10 cellular contexts compared by ENCODE assay signal in the genomic region with DNA sequence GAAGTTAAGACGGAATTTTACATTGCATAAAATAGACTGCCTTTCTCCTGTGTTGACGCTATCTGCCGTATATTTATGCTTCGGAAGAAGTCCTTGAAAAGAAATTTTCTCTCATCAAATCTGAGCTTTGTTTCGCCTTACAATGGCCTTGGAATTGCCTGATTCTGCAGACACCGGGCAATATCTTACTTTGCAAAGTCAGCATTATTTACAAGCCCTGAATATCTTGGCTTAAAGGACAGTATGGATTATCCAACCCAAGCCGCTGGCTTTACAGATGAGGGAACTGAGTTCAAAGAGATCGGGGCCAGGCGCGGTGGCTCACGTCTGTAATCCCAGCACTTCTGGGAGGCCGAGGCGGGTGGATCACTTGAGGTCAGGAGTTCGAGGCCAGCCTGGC. TPM values are rescaled to one million over a fixed set of nuclear protein-coding genes. Genes with fewer than 3 reads are reported as not detected.
DNase-seq lines count a peak whose midpoint lies in the region; ATAC-seq and TF ChIP-seq lines count a peak whose summit lies in the region.
"Had no signal": no experiment of that assay in that cellular context is flagged by ENCODE, and none has a peak within 500 bp of the region (broad histone marks: within the 10 kb centered on the region; RNA-seq: fewer than 3 reads in every experiment).

No MANE protein-coding gene starts in this region.

- no peaks in the 10 kb centered on the region for H3K9me2 ChIP-seq in OCI-LY7 (ENCODE audit: insufficient read depth, low read length)

- H4K20me1 ChIP-seq in OCI-LY7 (ENCODE audit: insufficient read depth, low read length): peaks cover 12% of the 10 kb centered on the region; the same call in 1 of the 2 replicates

- POLR2A ChIA-PET in OCI-LY7 (lab: Charles Lee): interaction anchor here (0.6 to 2.2 kb wide), 5 partner anchors 8 to 66 kb away, joined by 3 to 11 read pairs (median 8); a partner anchor contains a TSS

- CTCF ChIA-PET in OCI-LY7 (lab: Charles Lee; ENCODE audit: unreplicated experiment): interaction anchor here (0.7 kb wide), 1 partner anchor 38 kb away, joined by 3 read pairs; no protein-coding TSS in a partner anchor

- no peak for TF ChIP-seq CTCF in OCI-LY7 (conservative IDR thresholded peaks at IDR 0.05; ENCODE audit: low read length)
- TF ChIP-seq CTCF in fibroblast of mammary gland (conservative IDR thresholded peaks at IDR 0.05; ENCODE audit: control insufficient read depth, insufficient read depth, low read depth, low read length): no peak
- TF ChIP-seq CTCF in retinal pigment epithelial cell (conservative IDR thresholded peaks at IDR 0.05; ENCODE audit: low read depth, low read length): no peak

- no peak overlapping the region for H3K27ac ChIP-seq in OCI-LY7 (ENCODE audit: low read depth, low read length, poor library complexity, severe bottlenecking)

- H3K9me3 ChIP-seq in OCI-LY7 (ENCODE audit: low read length): no peaks in the 10 kb centered on the region
- H3K9me3 ChIP-seq: thyroid gland had no signal

- peaks cover 17% of the 10 kb centered on the region for H3K4me1 ChIP-seq in OCI-LY7 (ENCODE audit: insufficient read depth, low read length, poor library complexity, severe bottlenecking)
- H3K4me1 ChIP-seq: thyroid gland had no signal

- DNase-seq in NCI-H82 (lab: John Stamatoyannopoulos, UW) (peak; percentile 52), NCI-H82 treated with DMSO at 0.1 percent for 48 hours (lab: John Stamatoyannopoulos, UW; ENCODE audit: unreplicated experiment) (no peak), OCI-LY7 (ENCODE audit: low spot score) (no peak), fibroblast of mammary gland (ENCODE audit: low read depth) (no peak), retinal pigment epithelial cell (ENCODE audit: low read depth) (peak; percentile 3), DMS53 (lab: John Stamatoyannopoulos, UW) (no peak), DMS153 (lab: John Stamatoyannopoulos, UW) (no peak)
- DNase-seq: NCI-H526 treated with DMSO at 0.1 percent for 48 hours had no signal

- no TSS peak for BruUV-seq in OCI-LY7 (replicated peaks; lab: Mats Ljungman, UMichigan)

- H3K4me2 ChIP-seq in OCI-LY7 (ENCODE audit: low read length): peak overlapping the region; percentile 81

- no peak for ATAC-seq in HG02981 (IDR thresholded peaks at IDR 0.05; ENCODE audit: unreplicated experiment)

- H3K36me3 ChIP-seq in OCI-LY7 (ENCODE audit: insufficient read depth, low read length): peaks cover 5% of the 10 kb centered on the region
- H3K36me3 ChIP-seq: thyroid gland had no signal

- intact Hi-C loops in OCI-LY7 (cut with micrococcal nuclease; ENCODE audit: unreplicated experiment): loop anchor here (1.0 to 5.0 kb wide), 4 partner anchors 65 to 330 kb away; a partner anchor contains a TSS

- H3K4me3 ChIP-seq in OCI-LY7 (ENCODE audit: low read depth, low read length, poor library complexity, severe bottlenecking) (no peak overlapping the region), fibroblast of mammary gland (ENCODE audit: control insufficient read depth, low read depth, low read length) (peak overlapping the region; percentile 86), retinal pigment epithelial cell (ENCODE audit: low read length) (peak overlapping the region; percentile 87)

- H3K79me2 ChIP-seq in OCI-LY7 (ENCODE audit: insufficient read depth, low read depth, low read length): peaks cover 28% of the 10 kb centered on the region; the same call in 1 of the 2 replicates

- peak overlapping the region; percentile 93; the same call in 1 of the 2 replicates for H2AFZ ChIP-seq in OCI-LY7 (ENCODE audit: low read length)

RNA-seq across cellular contexts. Expression of a gene that starts 1.1 kb away (rescaled TPM):
- 15.8 and 30.0 TPM in 2 replicates for total RNA-seq in OCI-LY7 (2014; rRNA removed; shearing (Covaris generic))
- 18.9 and 22.8 TPM in 2 replicates for total RNA-seq in OCI-LY7 (2022)

Comparison
In these comparisons a context has a peak if more than half of its experiments do, and no peak if none do; other contexts are left out.
1. DNase-seq: peak in NCI-H82 (single experiment) and retinal pigment epithelial cell (single experiment); none in NCI-H82 treated with DMSO at 0.1 percent for 48 hours (single experiment), OCI-LY7 (single experiment), fibroblast of mammary gland (single experiment), DMS53 (single experiment) and DMS153 (single experiment).